Comparison of ENCODE assay signal across 1 cellular context in the genomic region with DNA sequence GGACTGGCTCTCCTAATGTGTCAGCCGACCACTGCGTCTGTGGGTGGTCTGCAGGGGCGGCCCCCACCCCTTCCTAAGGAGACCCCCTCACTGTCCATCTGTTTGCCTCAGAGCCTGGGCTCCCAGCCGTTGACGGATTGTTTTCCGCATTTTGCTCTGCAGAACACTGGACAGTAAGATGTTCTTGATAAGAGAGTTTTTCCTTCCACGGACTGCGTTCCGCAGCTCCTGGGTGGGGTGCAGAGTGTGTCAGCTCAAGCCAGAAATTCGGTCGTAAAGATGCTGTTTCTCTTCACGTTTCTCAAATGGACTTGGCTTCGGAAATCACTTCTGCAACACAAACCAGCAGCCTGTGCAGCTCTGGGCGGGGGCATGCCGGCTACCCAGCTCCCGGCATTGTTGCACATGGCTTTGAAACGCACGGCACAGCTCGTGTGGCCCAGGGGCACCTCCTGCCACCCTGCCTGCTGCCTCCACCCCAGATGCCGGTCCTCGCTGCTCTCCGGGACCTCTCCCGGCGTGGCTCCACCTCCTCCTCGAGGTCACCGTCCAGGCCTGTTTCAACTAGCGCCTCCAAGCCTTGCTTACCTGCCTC.
TF ChIP-seq lines count a peak whose summit lies in the region.

No MANE protein-coding gene starts in this region.

TF ChIP-seq in K562, 482 proteins besides CTCF, POLR2A, EP300 and RAD21:
- TF ChIP-seq ZNF239 (CRISPR knock-in tag; IDR thresholded peaks at IDR 0.05) (no peak), GATA2 (CRISPR knock-in tag; IDR thresholded peaks at IDR 0.05) (0 out of 2 replicates have a peak, but pooled peaks have one; percentile 28), SAFB2 (IDR thresholded peaks at IDR 0.05; ENCODE audit: borderline replicate concordance, low read depth, low read length, severe bottlenecking) (no peak)
